ENCODE assay signal across 1 cellular context in the genomic region with DNA sequence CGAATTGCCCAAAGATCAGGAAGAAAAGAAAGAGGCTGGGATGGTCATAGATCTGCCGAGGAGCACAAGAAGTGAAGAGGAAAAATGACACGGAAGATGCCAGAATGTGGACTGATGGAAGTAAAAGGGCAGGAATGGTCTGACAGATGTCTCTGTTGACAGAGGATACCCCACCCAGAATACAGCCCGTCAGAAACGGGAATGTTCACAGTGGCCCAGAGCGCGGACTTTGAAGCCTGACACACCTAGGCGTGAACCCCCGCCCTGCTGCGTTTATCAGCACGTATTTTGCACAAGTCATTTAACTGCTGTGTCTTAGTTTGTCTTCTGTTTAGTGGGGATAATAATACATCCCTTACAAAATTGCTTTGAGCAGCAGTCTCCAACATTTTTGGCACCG.
TF ChIP-seq lines count a peak whose summit lies in the region.

No MANE protein-coding gene starts in this region.

TF ChIP-seq in HepG2, 621 proteins besides CTCF, POLR2A, EP300 and RAD21 (continued from another document):
- TF ChIP-seq ZFP82 (CRISPR knock-in tag; IDR thresholded peaks at IDR 0.05; ENCODE audit: borderline replicate concordance): no peak
- TF ChIP-seq TCF7 (IDR thresholded peaks at IDR 0.05; ENCODE audit: low read depth): no peak
- TF ChIP-seq ZSCAN31 (CRISPR knock-in tag; IDR thresholded peaks at IDR 0.05; ENCODE audit: low read depth): 0 out of 2 replicates have a peak, but pooled peaks have one; percentile 1
- TF ChIP-seq, protein P1, sequence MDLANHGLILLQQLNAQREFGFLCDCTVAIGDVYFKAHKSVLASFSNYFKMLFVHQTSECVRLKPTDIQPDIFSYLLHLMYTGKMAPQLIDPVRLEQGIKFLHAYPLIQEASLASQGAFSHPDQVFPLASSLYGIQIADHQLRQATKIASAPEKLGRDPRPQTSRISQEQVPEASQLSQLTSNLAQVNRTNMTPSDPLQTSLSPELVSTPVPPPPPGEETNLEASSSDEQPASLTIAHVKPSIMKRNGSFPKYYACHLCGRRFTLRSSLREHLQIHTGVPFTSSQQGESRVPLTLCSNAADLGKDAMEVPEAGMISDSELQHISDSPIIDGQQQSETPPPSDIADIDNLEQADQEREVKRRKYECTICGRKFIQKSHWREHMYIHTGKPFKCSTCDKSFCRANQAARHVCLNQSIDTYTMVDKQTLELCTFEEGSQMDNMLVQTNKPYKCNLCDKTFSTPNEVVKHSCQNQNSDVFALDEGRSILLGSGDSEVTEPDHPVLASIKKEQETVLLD (CRISPR knock-in tag; IDR thresholded peaks at IDR 0.05; ENCODE audit: low read depth): no peak
- TF ChIP-seq, protein P2, sequence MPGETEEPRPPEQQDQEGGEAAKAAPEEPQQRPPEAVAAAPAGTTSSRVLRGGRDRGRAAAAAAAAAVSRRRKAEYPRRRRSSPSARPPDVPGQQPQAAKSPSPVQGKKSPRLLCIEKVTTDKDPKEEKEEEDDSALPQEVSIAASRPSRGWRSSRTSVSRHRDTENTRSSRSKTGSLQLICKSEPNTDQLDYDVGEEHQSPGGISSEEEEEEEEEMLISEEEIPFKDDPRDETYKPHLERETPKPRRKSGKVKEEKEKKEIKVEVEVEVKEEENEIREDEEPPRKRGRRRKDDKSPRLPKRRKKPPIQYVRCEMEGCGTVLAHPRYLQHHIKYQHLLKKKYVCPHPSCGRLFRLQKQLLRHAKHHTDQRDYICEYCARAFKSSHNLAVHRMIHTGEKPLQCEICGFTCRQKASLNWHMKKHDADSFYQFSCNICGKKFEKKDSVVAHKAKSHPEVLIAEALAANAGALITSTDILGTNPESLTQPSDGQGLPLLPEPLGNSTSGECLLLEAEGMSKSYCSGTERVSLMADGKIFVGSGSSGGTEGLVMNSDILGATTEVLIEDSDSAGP (CRISPR knock-in tag; IDR thresholded peaks at IDR 0.05; ENCODE audit: borderline replicate concordance): no peak
- no peak for TF ChIP-seq LCORL (IDR thresholded peaks at IDR 0.05)
- 0 out of 2 replicates have a peak, but pooled peaks have one; percentile 8 for TF ChIP-seq LCORL (CRISPR knock-in tag; IDR thresholded peaks at IDR 0.05)
- peak; percentile 37; the same call in 1 of the 2 replicates for TF ChIP-seq HNF4A (CRISPR knock-in tag; IDR thresholded peaks at IDR 0.05)
- TF ChIP-seq TEAD2 (CRISPR knock-in tag; IDR thresholded peaks at IDR 0.05): no peak
- no peak for TF ChIP-seq KMT2B (CRISPR knock-in tag; IDR thresholded peaks at IDR 0.05)
- TF ChIP-seq NFIB (CRISPR knock-in tag; IDR thresholded peaks at IDR 0.05; ENCODE audit: borderline replicate concordance): no peak
- TF ChIP-seq, protein P3, sequence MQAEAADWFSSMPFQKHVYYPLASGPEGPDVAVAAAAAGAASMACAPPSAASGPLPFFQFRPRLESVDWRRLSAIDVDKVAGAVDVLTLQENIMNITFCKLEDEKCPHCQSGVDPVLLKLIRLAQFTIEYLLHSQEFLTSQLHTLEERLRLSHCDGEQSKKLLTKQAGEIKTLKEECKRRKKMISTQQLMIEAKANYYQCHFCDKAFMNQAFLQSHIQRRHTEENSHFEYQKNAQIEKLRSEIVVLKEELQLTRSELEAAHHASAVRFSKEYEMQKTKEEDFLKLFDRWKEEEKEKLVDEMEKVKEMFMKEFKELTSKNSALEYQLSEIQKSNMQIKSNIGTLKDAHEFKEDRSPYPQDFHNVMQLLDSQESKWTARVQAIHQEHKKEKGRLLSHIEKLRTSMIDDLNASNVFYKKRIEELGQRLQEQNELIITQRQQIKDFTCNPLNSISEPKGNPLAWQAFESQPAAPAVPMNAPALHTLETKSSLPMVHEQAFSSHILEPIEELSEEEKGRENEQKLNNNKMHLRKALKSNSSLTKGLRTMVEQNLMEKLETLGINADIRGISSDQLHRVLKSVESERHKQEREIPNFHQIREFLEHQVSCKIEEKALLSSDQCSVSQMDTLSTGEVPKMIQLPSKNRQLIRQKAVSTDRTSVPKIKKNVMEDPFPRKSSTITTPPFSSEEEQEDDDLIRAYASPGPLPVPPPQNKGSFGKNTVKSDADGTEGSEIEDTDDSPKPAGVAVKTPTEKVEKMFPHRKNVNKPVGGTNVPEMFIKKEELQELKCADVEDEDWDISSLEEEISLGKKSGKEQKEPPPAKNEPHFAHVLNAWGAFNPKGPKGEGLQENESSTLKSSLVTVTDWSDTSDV (CRISPR knock-in tag; IDR thresholded peaks at IDR 0.05): no peak
- TF ChIP-seq, protein P4, sequence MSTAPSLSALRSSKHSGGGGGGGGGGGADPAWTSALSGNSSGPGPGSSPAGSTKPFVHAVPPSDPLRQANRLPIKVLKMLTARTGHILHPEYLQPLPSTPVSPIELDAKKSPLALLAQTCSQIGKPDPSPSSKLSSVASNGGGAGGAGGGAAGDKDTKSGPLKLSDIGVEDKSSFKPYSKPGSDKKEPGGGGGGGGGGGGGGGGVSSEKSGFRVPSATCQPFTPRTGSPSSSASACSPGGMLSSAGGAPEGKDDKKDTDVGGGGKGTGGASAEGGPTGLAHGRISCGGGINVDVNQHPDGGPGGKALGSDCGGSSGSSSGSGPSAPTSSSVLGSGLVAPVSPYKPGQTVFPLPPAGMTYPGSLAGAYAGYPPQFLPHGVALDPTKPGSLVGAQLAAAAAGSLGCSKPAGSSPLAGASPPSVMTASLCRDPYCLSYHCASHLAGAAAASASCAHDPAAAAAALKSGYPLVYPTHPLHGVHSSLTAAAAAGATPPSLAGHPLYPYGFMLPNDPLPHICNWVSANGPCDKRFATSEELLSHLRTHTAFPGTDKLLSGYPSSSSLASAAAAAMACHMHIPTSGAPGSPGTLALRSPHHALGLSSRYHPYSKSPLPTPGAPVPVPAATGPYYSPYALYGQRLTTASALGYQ (CRISPR knock-in tag; IDR thresholded peaks at IDR 0.05): no peak
- no peak for TF ChIP-seq ARNT2 (CRISPR knock-in tag; IDR thresholded peaks at IDR 0.05; ENCODE audit: low read depth)
- TF ChIP-seq ZNF616 (CRISPR knock-in tag; IDR thresholded peaks at IDR 0.05; ENCODE audit: low read depth): no peak
- TF ChIP-seq, protein P5, sequence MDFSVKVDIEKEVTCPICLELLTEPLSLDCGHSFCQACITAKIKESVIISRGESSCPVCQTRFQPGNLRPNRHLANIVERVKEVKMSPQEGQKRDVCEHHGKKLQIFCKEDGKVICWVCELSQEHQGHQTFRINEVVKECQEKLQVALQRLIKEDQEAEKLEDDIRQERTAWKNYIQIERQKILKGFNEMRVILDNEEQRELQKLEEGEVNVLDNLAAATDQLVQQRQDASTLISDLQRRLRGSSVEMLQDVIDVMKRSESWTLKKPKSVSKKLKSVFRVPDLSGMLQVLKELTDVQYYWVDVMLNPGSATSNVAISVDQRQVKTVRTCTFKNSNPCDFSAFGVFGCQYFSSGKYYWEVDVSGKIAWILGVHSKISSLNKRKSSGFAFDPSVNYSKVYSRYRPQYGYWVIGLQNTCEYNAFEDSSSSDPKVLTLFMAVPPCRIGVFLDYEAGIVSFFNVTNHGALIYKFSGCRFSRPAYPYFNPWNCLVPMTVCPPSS (IDR thresholded peaks at IDR 0.05): no peak
- TF ChIP-seq, protein P6, sequence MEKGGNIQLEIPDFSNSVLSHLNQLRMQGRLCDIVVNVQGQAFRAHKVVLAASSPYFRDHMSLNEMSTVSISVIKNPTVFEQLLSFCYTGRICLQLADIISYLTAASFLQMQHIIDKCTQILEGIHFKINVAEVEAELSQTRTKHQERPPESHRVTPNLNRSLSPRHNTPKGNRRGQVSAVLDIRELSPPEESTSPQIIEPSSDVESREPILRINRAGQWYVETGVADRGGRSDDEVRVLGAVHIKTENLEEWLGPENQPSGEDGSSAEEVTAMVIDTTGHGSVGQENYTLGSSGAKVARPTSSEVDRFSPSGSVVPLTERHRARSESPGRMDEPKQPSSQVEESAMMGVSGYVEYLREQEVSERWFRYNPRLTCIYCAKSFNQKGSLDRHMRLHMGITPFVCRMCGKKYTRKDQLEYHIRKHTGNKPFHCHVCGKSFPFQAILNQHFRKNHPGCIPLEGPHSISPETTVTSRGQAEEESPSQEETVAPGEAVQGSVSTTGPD (CRISPR knock-in tag; IDR thresholded peaks at IDR 0.05): no peak
- TF ChIP-seq, protein P7, sequence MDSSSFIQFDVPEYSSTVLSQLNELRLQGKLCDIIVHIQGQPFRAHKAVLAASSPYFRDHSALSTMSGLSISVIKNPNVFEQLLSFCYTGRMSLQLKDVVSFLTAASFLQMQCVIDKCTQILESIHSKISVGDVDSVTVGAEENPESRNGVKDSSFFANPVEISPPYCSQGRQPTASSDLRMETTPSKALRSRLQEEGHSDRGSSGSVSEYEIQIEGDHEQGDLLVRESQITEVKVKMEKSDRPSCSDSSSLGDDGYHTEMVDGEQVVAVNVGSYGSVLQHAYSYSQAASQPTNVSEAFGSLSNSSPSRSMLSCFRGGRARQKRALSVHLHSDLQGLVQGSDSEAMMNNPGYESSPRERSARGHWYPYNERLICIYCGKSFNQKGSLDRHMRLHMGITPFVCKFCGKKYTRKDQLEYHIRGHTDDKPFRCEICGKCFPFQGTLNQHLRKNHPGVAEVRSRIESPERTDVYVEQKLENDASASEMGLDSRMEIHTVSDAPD (CRISPR knock-in tag; IDR thresholded peaks at IDR 0.05): no peak
- TF ChIP-seq POLR2G (IDR thresholded peaks at IDR 0.05; ENCODE audit: low read depth, low read length): no peak
- no peak for TF ChIP-seq ASH2L (IDR thresholded peaks at IDR 0.05; ENCODE audit: insufficient read length, low read depth, low read length)
- TF ChIP-seq, protein P8, sequence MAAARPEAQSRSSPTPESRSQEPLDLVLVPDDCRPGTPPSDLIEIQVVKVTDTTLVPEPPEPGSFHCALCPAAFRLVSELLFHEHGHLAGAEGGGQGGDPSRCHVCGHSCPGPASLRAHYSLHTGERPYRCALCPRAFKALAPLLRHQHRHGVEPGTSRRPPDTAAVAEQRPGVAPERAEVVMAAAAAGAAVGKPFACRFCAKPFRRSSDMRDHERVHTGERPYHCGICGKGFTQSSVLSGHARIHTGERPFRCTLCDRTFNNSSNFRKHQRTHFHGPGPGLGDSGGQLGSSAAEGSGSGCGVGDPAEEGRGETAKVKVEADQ (CRISPR knock-in tag; IDR thresholded peaks at IDR 0.05; ENCODE audit: borderline replicate concordance): no peak
- TF ChIP-seq HNF4G (IDR thresholded peaks at IDR 0.05; ENCODE audit: borderline replicate concordance, low read depth, low read length): 0 out of 2 replicates have a peak, but pooled peaks have one; percentile 8
- TF ChIP-seq HNF4G (CRISPR knock-in tag; IDR thresholded peaks at IDR 0.05; ENCODE audit: borderline replicate concordance, low read depth): no peak
- TF ChIP-seq, protein P9, sequence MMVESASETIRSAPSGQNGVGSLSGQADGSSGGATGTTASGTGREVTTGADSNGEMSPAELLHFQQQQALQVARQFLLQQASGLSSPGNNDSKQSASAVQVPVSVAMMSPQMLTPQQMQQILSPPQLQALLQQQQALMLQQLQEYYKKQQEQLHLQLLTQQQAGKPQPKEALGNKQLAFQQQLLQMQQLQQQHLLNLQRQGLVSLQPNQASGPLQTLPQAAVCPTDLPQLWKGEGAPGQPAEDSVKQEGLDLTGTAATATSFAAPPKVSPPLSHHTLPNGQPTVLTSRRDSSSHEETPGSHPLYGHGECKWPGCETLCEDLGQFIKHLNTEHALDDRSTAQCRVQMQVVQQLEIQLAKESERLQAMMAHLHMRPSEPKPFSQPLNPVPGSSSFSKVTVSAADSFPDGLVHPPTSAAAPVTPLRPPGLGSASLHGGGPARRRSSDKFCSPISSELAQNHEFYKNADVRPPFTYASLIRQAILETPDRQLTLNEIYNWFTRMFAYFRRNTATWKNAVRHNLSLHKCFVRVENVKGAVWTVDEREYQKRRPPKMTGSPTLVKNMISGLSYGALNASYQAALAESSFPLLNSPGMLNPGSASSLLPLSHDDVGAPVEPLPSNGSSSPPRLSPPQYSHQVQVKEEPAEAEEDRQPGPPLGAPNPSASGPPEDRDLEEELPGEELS (CRISPR knock-in tag; IDR thresholded peaks at IDR 0.05): no peak
- TF ChIP-seq SOX6 (IDR thresholded peaks at IDR 0.05): no peak
- no peak for TF ChIP-seq SOX6 (CRISPR knock-in tag; IDR thresholded peaks at IDR 0.05)
- 0 out of 2 replicates have a peak, but pooled peaks have one; percentile 7 for TF ChIP-seq ZNF788 (CRISPR knock-in tag; IDR thresholded peaks at IDR 0.05; ENCODE audit: borderline replicate concordance)
- no peak for TF ChIP-seq FOXA1 (IDR thresholded peaks at IDR 0.05)
- TF ChIP-seq FOXA1 (CRISPR knock-in tag; IDR thresholded peaks at IDR 0.05): peak; percentile 25; the same call in 1 of the 2 replicates
- TF ChIP-seq SIN3A (IDR thresholded peaks at IDR 0.05; ENCODE audit: borderline replicate concordance, low read depth, low read length): peak; percentile 76; the same call in 1 of the 2 replicates
- TF ChIP-seq CENPX (CRISPR knock-in tag; IDR thresholded peaks at IDR 0.05): no peak
- TF ChIP-seq, protein P10, sequence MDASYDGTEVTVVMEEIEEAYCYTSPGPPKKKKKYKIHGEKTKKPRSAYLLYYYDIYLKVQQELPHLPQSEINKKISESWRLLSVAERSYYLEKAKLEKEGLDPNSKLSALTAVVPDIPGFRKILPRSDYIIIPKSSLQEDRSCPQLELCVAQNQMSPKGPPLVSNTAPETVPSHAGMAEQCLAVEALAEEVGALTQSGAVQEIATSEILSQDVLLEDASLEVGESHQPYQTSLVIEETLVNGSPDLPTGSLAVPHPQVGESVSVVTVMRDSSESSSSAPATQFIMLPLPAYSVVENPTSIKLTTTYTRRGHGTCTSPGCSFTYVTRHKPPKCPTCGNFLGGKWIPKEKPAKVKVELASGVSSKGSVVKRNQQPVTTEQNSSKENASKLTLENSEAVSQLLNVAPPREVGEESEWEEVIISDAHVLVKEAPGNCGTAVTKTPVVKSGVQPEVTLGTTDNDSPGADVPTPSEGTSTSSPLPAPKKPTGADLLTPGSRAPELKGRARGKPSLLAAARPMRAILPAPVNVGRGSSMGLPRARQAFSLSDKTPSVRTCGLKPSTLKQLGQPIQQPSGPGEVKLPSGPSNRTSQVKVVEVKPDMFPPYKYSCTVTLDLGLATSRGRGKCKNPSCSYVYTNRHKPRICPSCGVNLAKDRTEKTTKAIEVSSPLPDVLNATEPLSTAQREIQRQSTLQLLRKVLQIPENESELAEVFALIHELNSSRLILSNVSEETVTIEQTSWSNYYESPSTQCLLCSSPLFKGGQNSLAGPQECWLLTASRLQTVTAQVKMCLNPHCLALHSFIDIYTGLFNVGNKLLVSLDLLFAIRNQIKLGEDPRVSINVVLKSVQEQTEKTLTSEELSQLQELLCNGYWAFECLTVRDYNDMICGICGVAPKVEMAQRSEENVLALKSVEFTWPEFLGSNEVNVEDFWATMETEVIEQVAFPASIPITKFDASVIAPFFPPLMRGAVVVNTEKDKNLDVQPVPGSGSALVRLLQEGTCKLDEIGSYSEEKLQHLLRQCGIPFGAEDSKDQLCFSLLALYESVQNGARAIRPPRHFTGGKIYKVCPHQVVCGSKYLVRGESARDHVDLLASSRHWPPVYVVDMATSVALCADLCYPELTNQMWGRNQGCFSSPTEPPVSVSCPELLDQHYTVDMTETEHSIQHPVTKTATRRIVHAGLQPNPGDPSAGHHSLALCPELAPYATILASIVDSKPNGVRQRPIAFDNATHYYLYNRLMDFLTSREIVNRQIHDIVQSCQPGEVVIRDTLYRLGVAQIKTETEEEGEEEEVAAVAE (CRISPR knock-in tag; IDR thresholded peaks at IDR 0.05; ENCODE audit: borderline replicate concordance): peak; percentile 87; the same call in 1 of the 2 replicates
